ENCODE assay signal across 8 cellular contexts in the genomic region with DNA sequence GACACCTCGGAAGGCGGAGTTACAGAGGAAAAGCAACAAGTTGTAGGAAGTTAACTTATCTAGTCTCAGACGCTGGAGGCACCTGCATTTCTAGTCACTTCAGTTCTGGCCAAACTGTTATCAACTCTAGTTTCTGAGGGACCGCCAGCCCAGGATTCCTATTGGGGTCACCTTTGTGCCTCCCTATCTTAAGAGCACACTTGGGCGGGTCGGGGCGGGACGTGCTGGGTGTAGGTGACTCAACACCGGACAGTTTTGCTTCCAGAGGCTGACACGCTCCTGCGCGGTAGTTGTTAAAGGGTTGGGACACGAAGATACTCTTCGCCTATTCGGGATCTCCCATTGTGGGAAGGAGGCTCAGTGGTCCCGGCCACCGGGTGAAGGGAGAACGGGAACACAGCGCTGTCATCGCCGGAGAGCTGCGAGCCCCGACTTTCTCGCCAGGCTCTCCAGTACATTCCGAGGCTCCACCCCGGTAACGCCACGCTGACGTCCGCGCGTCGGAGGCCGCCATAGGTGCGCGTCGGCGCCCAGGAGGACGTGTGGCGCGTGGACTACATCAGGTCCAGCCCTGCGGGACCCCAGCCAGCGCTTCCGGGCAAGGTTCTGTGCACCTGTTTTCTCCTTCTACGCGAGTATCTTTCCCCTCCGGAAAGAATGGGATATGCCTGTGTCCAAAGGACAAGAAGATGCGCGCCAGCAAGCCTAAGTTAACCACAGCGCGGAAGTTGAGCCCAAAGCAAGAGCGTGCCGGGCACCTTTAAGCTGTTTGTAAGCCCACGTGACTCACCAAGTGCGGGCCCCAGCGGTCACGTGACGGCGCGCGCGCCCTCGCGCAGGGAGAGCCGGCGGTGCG. TPM values are rescaled to one million over a fixed set of nuclear protein-coding genes. Genes with fewer than 3 reads are reported as not detected.
DNase-seq lines count a peak whose midpoint lies in the region; ATAC-seq and TF ChIP-seq lines count a peak whose summit lies in the region.

A gene (plus strand): TSS at position 842 of the 856 bp plus-strand sequence. CDS start 35,016 bp downstream, outside the sequence.

- H3K9me3 ChIP-seq in colonic mucosa: no peaks in the 10 kb centered on the region

- H3K4me3 ChIP-seq in colonic mucosa: peak within 1 kb of the TSS; percentile 72

- no peaks in the 10 kb centered on the region for H3K27me3 ChIP-seq in colonic mucosa
- no peaks in the 10 kb centered on the region for H3K27me3 ChIP-seq in layer of hippocampus (ENCODE audit: control insufficient read depth, insufficient read depth, low read length)

- ATAC-seq in HG03432 (IDR thresholded peaks at IDR 0.05; ENCODE audit: unreplicated experiment): peak; percentile 84

- H3K4me1 ChIP-seq in colonic mucosa: no peaks in the 10 kb centered on the region

- DNase-seq in Ammon's horn (ENCODE audit: low spot score): peak; percentile 96
- DNase-seq in NCI-H510A treated with DMSO at 0.1 percent for 48 hours (lab: John Stamatoyannopoulos, UW): peak; percentile 83
- peak; percentile 98 for DNase-seq in activated CD4-positive, alpha-beta T cell treated with anti-CD3 and anti-CD28 coated beads, Interleukin-2, amount 10 ng/mL, durations not matched to agents 24 days and 14 days
- DNase-seq in colonic mucosa: peak; percentile 96
- DNase-seq in stimulated activated CD4-positive, alpha-beta T cell treated with anti-CD3 and anti-CD28 coated beads, Interleukin-1b, Interleukin-23, amount 100 ng/mL, for 24 hours (ENCODE audit: low read depth in 4 of 4, low spot score in 1 of 4): peak; percentile 54 to 90 (median 86)

- peaks cover 5% of the 10 kb centered on the region for H3K36me3 Mint-ChIP-seq in activated CD4-positive, alpha-beta T cell treated with anti-CD3 and anti-CD28 coated beads, Interleukin-2, amount 10 ng/mL, durations not matched to agents 24 days and 14 days (ENCODE audit: low read depth)

- intact Hi-C loops in activated CD4-positive, alpha-beta T cell treated with anti-CD3 and anti-CD28 coated beads, Interleukin-2, amount 10 ng/mL, durations not matched to agents 24 days and 14 days (cut with micrococcal nuclease): loop anchor here (1.0 to 10.0 kb wide), 7 partner anchors 53 to 1219 kb away; a partner anchor contains a TSS
- intact Hi-C loops in colonic mucosa (cut with DNase I): loop anchor here (5.0 kb wide), 1 partner anchor 75 kb away; no protein-coding TSS in a partner anchor

- H3K27ac Mint-ChIP-seq in activated CD4-positive, alpha-beta T cell treated with anti-CD3 and anti-CD28 coated beads, Interleukin-2, amount 10 ng/mL, durations not matched to agents 24 days and 14 days: peak within 1 kb of the TSS; percentile 99

- H3K4me3 Mint-ChIP-seq in activated CD4-positive, alpha-beta T cell treated with anti-CD3 and anti-CD28 coated beads, Interleukin-2, amount 10 ng/mL, durations not matched to agents 24 days and 14 days: peak within 1 kb of the TSS; percentile 97

- H3K27me3 Mint-ChIP-seq in activated CD4-positive, alpha-beta T cell treated with anti-CD3 and anti-CD28 coated beads, Interleukin-2, amount 10 ng/mL, durations not matched to agents 24 days and 14 days: no peaks in the 10 kb centered on the region

- no peaks in the 10 kb centered on the region for H3K36me3 ChIP-seq in colonic mucosa

- peak; percentile 98 for TF ChIP-seq POLR2A in GM19193 (IDR thresholded peaks at IDR 0.05; ENCODE audit: extremely low read depth, insufficient read depth, insufficient read length)

- H3K4me1 Mint-ChIP-seq in activated CD4-positive, alpha-beta T cell treated with anti-CD3 and anti-CD28 coated beads, Interleukin-2, amount 10 ng/mL, durations not matched to agents 24 days and 14 days: peaks cover 23% of the 10 kb centered on the region

- no peak for TF ChIP-seq CTCF in colonic mucosa (IDR thresholded peaks at IDR 0.05)

- H3K27ac ChIP-seq in colonic mucosa (peak within 1 kb of the TSS; percentile 87), layer of hippocampus (ENCODE audit: low read depth, low read length) (peak within 1 kb of the TSS; percentile 99)

- H3K9ac ChIP-seq in colonic mucosa (ENCODE audit: low read depth in 2 of 2, low read length in 2 of 2): peak within 1 kb of the TSS; percentile 85 to 91

- no peaks in the 10 kb centered on the region for H3K9me3 Mint-ChIP-seq in activated CD4-positive, alpha-beta T cell treated with anti-CD3 and anti-CD28 coated beads, Interleukin-2, amount 10 ng/mL, durations not matched to agents 24 days and 14 days

RNA-seq across cellular contexts. Expression of the gene that starts here (rescaled TPM):
- total RNA-seq in activated CD4-positive, alpha-beta T cell treated with anti-CD3 and anti-CD28 coated beads, Interleukin-2, amount 10 ng/mL, durations not matched to agents 24 days and 14 days: 36.4 and 39.8 TPM in 2 replicates
- 10 to 100 TPM; 37.3 to 42.0 TPM for total RNA-seq in colonic mucosa

Comparison
In these comparisons a context has a peak if more than half of its experiments do, and no peak if none do; other contexts are left out.
1. Peak in every context shown above with its lines: DNase-seq, ATAC-seq, H3K4me3 ChIP-seq and H3K27ac ChIP-seq.